In the genomic region with DNA sequence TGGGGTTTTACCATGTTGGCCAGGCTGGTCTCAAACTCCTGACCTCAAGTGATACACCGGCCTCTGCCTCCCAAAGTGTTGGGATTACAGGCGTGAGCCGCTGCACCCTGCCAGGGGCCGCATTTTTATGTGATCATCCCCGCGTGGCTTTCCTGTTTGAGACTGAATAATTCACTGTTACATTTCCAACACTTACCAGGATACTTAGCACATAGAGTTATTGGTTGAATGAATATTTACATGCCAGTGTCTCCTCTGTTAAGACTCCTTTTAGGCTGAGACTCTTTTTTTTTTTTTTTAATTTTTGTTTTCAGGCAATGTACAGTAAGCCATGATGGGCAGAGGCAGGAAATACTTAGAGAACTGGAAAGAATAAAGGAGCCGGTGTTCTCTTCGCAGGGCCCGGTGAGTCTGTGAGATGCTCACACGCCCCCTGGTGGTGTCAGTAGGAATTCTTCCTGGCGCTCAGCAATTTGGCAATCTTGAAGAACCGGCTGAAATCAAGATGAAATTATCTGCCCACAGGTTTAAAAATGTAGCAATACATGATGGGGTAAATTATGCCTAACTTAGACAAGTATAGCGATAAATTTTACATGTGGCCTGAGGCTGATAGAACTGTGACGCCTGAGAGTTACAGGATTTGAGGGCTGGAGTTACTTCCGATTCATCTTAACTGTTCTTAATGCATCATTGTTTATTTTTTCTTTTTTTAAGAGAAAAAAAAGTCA, we compare ENCODE assay signal across 8 cellular contexts. TPM values are rescaled to one million over a fixed set of nuclear protein-coding genes. Genes with fewer than 3 reads are reported as not detected.
DNase-seq lines count a peak whose midpoint lies in the region; ATAC-seq and TF ChIP-seq lines count a peak whose summit lies in the region.

No MANE protein-coding gene starts in this region.

- ATAC-seq in HG03432 (IDR thresholded peaks at IDR 0.05; ENCODE audit: unreplicated experiment) = no peak

- H3K27me3 ChIP-seq in CD8-positive, alpha-beta memory T cell (ENCODE audit: insufficient read depth, low read length, poor library complexity, severe bottlenecking) = no peaks in the 10 kb centered on the region
- H3K27me3 ChIP-seq in NT2/D1 (ENCODE audit: insufficient read depth, insufficient read length) (no peaks in the 10 kb centered on the region), endocrine pancreas (ENCODE audit: control insufficient read depth, insufficient read depth, low read length) (no peaks in the 10 kb centered on the region)

- peak overlapping the region in 1 of 7 donors; percentile 29 for H3K4me3 Mint-ChIP-seq in CD8-positive, alpha-beta memory T cell
- no peak overlapping the region for H3K4me3 Mint-ChIP-seq in mesothelial cell of epicardium

- H3K27ac Mint-ChIP-seq in CD8-positive, alpha-beta memory T cell = peak overlapping the region in 4 of 8 donors; percentile 23 to 74 (median 58)
- peak overlapping the region; percentile 87 for H3K27ac Mint-ChIP-seq in mesothelial cell of epicardium

- H3K9me3 ChIP-seq in CD8-positive, alpha-beta memory T cell (ENCODE audit: low read length) = no peaks in the 10 kb centered on the region
- no peaks in the 10 kb centered on the region; the same call in 1 of the 2 replicates for H3K9me3 ChIP-seq in NT2/D1 (ENCODE audit: insufficient read depth, low read length)
- no peaks in the 10 kb centered on the region for H3K9me3 ChIP-seq in endocrine pancreas (ENCODE audit: control insufficient read depth, low read length)

- H3K27ac ChIP-seq in CD8-positive, alpha-beta memory T cell (ENCODE audit: low read depth, low read length) = no peak overlapping the region

- no peaks in the 10 kb centered on the region for H3K9me3 Mint-ChIP-seq in CD8-positive, alpha-beta memory T cell
- peaks cover 5% of the 10 kb centered on the region for H3K9me3 Mint-ChIP-seq in mesothelial cell of epicardium

- no peak overlapping the region for H3K9ac ChIP-seq in NT2/D1 (ENCODE audit: insufficient read length, low read depth)
- H3K9ac ChIP-seq in endocrine pancreas (ENCODE audit: control insufficient read depth, insufficient read depth, low read length) = peak overlapping the region; percentile 41

- H3K27me3 Mint-ChIP-seq in CD8-positive, alpha-beta memory T cell = peaks cover 0 to 3% of the 10 kb centered on the region in 2 donors
- no peaks in the 10 kb centered on the region for H3K27me3 Mint-ChIP-seq in mesothelial cell of epicardium (ENCODE audit: low read depth)

- H3K36me3 Mint-ChIP-seq in CD8-positive, alpha-beta memory T cell = no peaks in the 10 kb centered on the region
- H3K36me3 Mint-ChIP-seq in mesothelial cell of epicardium = no peaks in the 10 kb centered on the region

- peak; percentile 68 to 84 (median 69) for DNase-seq in CD8-positive, alpha-beta memory T cell
- DNase-seq in HS-5 (ENCODE audit: low read depth) = peak; percentile 94
- DNase-seq in NT2/D1 (ENCODE audit: low read depth, low spot score) = peak; percentile 66
- peak; percentile 62 for DNase-seq in activated CD8-positive, alpha-beta memory T cell treated with anti-CD3 and anti-CD28 coated beads for 4 hours (ENCODE audit: low read depth in 2 of 2)
- peak; percentile 58 to 87 for DNase-seq in mesothelial cell of epicardium (ENCODE audit: low spot score in 2 of 2, unreplicated experiment in 2 of 2)
- peak; percentile 57 to 59 for DNase-seq in stimulated activated CD8-positive, alpha-beta memory T cell treated with anti-CD3 and anti-CD28 coated beads, Interleukin-15, amount 100 ng/mL, for 48 hours (ENCODE audit: low read depth in 2 of 2)

- no peaks in the 10 kb centered on the region for H3K4me1 ChIP-seq in CD8-positive, alpha-beta memory T cell (ENCODE audit: insufficient read depth, low read length)
- no peaks in the 10 kb centered on the region for H3K4me1 ChIP-seq in NT2/D1 (ENCODE audit: insufficient read depth, insufficient read length)
- H3K4me1 ChIP-seq in endocrine pancreas (ENCODE audit: control insufficient read depth, insufficient read depth, low read length) = no peaks in the 10 kb centered on the region

- POLR2A ChIA-PET in CD8-positive, alpha-beta memory T cell (lab: Charles Lee) = no interaction called here

- H3K4me3 ChIP-seq in CD8-positive, alpha-beta memory T cell (ENCODE audit: low read length) = no peak overlapping the region
- no peak overlapping the region for H3K4me3 ChIP-seq in NT2/D1 (ENCODE audit: insufficient read length, low read depth)
- no peak overlapping the region for H3K4me3 ChIP-seq in endocrine pancreas (ENCODE audit: control insufficient read depth, insufficient read depth, low read length)

- no peaks in the 10 kb centered on the region for H3K36me3 ChIP-seq in CD8-positive, alpha-beta memory T cell (ENCODE audit: insufficient read depth, low read length)
- H3K36me3 ChIP-seq in NT2/D1 (ENCODE audit: insufficient read depth, insufficient read length, low read length) (no peaks in the 10 kb centered on the region), endocrine pancreas (ENCODE audit: control insufficient read depth, insufficient read depth, low read length) (no peaks in the 10 kb centered on the region)

- peak; percentile 92 for TF ChIP-seq CTCF in mesothelial cell of epicardium (IDR thresholded peaks at IDR 0.05; ENCODE audit: unreplicated experiment)

- H3K4me1 Mint-ChIP-seq in CD8-positive, alpha-beta memory T cell = peaks cover 5 to 9% (median 7%) of the 10 kb centered on the region in 3 donors
- peaks cover 7% of the 10 kb centered on the region for H3K4me1 Mint-ChIP-seq in mesothelial cell of epicardium

- CTCF ChIA-PET in CD8-positive, alpha-beta memory T cell (lab: Charles Lee) = interaction anchor here (1.2 kb wide), 1 partner anchor 8 kb away, joined by 3 read pairs; a partner anchor contains a TSS

RNA-seq across cellular contexts. Expression of a gene that starts 7.6 kb away (rescaled TPM):
- total RNA-seq in CD8-positive, alpha-beta memory T cell = 10 to 100 TPM; 64.0 to 67.1 TPM
- polyA plus RNA-seq in CD8-positive, alpha-beta memory T cell = 112 TPM
- total RNA-seq in mesothelial cell of epicardium = 54.2 to 57.1 TPM (median 54.5 TPM) in 3 replicates

RNA-seq across cellular contexts. Expression of a gene that starts 13.2 kb away (rescaled TPM):
- total RNA-seq in CD8-positive, alpha-beta memory T cell = 10 to 100 TPM; 15.0 to 16.0 TPM
- polyA plus RNA-seq in CD8-positive, alpha-beta memory T cell = 5.3 TPM
- total RNA-seq in mesothelial cell of epicardium = 8.0 to 8.8 TPM (median 8.1 TPM) in 3 replicates

RNA-seq across cellular contexts. Expression of a gene that starts 54.2 kb away (rescaled TPM):
- total RNA-seq in CD8-positive, alpha-beta memory T cell = under 1 TPM; 0.42 to 0.49 TPM
- polyA plus RNA-seq in CD8-positive, alpha-beta memory T cell = 0.60 TPM
- 8.5 to 9.7 TPM (median 8.9 TPM) in 3 replicates for total RNA-seq in mesothelial cell of epicardium
